ENCODE assay signal across 1 cellular context in genomic region chr19:17555929-17556813, GRCh38.
TF ChIP-seq lines count a peak whose summit lies in the region.

No MANE protein-coding gene starts in this region.

TF ChIP-seq in K562, 482 proteins besides CTCF, POLR2A, EP300 and RAD21 (continued from another document and continues in another):
- TF ChIP-seq, protein P1, sequence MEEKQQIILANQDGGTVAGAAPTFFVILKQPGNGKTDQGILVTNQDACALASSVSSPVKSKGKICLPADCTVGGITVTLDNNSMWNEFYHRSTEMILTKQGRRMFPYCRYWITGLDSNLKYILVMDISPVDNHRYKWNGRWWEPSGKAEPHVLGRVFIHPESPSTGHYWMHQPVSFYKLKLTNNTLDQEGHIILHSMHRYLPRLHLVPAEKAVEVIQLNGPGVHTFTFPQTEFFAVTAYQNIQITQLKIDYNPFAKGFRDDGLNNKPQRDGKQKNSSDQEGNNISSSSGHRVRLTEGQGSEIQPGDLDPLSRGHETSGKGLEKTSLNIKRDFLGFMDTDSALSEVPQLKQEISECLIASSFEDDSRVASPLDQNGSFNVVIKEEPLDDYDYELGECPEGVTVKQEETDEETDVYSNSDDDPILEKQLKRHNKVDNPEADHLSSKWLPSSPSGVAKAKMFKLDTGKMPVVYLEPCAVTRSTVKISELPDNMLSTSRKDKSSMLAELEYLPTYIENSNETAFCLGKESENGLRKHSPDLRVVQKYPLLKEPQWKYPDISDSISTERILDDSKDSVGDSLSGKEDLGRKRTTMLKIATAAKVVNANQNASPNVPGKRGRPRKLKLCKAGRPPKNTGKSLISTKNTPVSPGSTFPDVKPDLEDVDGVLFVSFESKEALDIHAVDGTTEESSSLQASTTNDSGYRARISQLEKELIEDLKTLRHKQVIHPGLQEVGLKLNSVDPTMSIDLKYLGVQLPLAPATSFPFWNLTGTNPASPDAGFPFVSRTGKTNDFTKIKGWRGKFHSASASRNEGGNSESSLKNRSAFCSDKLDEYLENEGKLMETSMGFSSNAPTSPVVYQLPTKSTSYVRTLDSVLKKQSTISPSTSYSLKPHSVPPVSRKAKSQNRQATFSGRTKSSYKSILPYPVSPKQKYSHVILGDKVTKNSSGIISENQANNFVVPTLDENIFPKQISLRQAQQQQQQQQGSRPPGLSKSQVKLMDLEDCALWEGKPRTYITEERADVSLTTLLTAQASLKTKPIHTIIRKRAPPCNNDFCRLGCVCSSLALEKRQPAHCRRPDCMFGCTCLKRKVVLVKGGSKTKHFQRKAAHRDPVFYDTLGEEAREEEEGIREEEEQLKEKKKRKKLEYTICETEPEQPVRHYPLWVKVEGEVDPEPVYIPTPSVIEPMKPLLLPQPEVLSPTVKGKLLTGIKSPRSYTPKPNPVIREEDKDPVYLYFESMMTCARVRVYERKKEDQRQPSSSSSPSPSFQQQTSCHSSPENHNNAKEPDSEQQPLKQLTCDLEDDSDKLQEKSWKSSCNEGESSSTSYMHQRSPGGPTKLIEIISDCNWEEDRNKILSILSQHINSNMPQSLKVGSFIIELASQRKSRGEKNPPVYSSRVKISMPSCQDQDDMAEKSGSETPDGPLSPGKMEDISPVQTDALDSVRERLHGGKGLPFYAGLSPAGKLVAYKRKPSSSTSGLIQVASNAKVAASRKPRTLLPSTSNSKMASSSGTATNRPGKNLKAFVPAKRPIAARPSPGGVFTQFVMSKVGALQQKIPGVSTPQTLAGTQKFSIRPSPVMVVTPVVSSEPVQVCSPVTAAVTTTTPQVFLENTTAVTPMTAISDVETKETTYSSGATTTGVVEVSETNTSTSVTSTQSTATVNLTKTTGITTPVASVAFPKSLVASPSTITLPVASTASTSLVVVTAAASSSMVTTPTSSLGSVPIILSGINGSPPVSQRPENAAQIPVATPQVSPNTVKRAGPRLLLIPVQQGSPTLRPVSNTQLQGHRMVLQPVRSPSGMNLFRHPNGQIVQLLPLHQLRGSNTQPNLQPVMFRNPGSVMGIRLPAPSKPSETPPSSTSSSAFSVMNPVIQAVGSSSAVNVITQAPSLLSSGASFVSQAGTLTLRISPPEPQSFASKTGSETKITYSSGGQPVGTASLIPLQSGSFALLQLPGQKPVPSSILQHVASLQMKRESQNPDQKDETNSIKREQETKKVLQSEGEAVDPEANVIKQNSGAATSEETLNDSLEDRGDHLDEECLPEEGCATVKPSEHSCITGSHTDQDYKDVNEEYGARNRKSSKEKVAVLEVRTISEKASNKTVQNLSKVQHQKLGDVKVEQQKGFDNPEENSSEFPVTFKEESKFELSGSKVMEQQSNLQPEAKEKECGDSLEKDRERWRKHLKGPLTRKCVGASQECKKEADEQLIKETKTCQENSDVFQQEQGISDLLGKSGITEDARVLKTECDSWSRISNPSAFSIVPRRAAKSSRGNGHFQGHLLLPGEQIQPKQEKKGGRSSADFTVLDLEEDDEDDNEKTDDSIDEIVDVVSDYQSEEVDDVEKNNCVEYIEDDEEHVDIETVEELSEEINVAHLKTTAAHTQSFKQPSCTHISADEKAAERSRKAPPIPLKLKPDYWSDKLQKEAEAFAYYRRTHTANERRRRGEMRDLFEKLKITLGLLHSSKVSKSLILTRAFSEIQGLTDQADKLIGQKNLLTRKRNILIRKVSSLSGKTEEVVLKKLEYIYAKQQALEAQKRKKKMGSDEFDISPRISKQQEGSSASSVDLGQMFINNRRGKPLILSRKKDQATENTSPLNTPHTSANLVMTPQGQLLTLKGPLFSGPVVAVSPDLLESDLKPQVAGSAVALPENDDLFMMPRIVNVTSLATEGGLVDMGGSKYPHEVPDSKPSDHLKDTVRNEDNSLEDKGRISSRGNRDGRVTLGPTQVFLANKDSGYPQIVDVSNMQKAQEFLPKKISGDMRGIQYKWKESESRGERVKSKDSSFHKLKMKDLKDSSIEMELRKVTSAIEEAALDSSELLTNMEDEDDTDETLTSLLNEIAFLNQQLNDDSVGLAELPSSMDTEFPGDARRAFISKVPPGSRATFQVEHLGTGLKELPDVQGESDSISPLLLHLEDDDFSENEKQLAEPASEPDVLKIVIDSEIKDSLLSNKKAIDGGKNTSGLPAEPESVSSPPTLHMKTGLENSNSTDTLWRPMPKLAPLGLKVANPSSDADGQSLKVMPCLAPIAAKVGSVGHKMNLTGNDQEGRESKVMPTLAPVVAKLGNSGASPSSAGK (IDR thresholded peaks at IDR 0.05), result peak; percentile 30; the same call in 1 of the 2 replicates
- TF ChIP-seq MNT (conservative IDR thresholded peaks at IDR 0.05), result peak; percentile 57 to 74
- TF ChIP-seq RBFOX2 (IDR thresholded peaks at IDR 0.05; ENCODE audit: low read depth, low read length), result peak; percentile 80
- TF ChIP-seq NR1H2 (CRISPR knock-in tag; IDR thresholded peaks at IDR 0.05), result peak; percentile 87; the same call in 1 of the 2 replicates
- TF ChIP-seq JUND (IDR thresholded peaks at IDR 0.05; ENCODE audit: borderline replicate concordance, low read depth, low read length), result peak; percentile 5; the same call in 1 of the 2 replicates
- no peak for TF ChIP-seq JUND (tag; IDR thresholded peaks at IDR 0.05; ENCODE audit: borderline replicate concordance, low read depth, low read length)
- TF ChIP-seq E2F4 (CRISPR knock-in tag; IDR thresholded peaks at IDR 0.05; ENCODE audit: low read depth), result peak; percentile 60; the same call in 1 of the 2 replicates
- TF ChIP-seq TBP (optimal IDR thresholded peaks at IDR 0.05; ENCODE audit: low read depth, low read length), result peak; percentile 20
- TF ChIP-seq CHD1 (IDR thresholded peaks at IDR 0.05; ENCODE audit: low read length), result peak; percentile 85
- TF ChIP-seq NR3C1 (CRISPR knock-in tag; IDR thresholded peaks at IDR 0.05), result 0 out of 2 replicates have a peak, but pooled peaks have one; percentile 37
- TF ChIP-seq, protein P2, sequence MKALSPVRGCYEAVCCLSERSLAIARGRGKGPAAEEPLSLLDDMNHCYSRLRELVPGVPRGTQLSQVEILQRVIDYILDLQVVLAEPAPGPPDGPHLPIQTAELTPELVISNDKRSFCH (CRISPR knock-in tag; IDR thresholded peaks at IDR 0.05), result no peak
- TF ChIP-seq, protein P2 (tag; IDR thresholded peaks at IDR 0.05), result peak; percentile 13; the same call in 1 of the 2 replicates
- TF ChIP-seq NFIC (IDR thresholded peaks at IDR 0.05), result 0 out of 2 replicates have a peak, but pooled peaks have one; percentile 13
- TF ChIP-seq NRF1 (conservative IDR thresholded peaks at IDR 0.05 in 1 of 2, IDR thresholded peaks at IDR 0.05 in 1 of 2), result peak; percentile 72 to 80
- TF ChIP-seq, protein P3, sequence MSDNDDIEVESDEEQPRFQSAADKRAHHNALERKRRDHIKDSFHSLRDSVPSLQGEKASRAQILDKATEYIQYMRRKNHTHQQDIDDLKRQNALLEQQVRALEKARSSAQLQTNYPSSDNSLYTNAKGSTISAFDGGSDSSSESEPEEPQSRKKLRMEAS (CRISPR knock-in tag; IDR thresholded peaks at IDR 0.05), result peak; percentile 68
- peak; percentile 26 for TF ChIP-seq FIP1L1 (IDR thresholded peaks at IDR 0.05; ENCODE audit: low read depth, low read length, poor library complexity, severe bottlenecking)
- TF ChIP-seq MXI1 (IDR thresholded peaks at IDR 0.05; ENCODE audit: low read depth, low read length), result no peak
- TF ChIP-seq MTA1 (IDR thresholded peaks at IDR 0.05; ENCODE audit: borderline replicate concordance), result 0 out of 2 replicates have a peak, but pooled peaks have one; percentile 39
- TF ChIP-seq POLR2G (IDR thresholded peaks at IDR 0.05; ENCODE audit: low read depth, low read length), result peak; percentile 77
- 0 out of 2 replicates have a peak, but pooled peaks have one; percentile 40 for TF ChIP-seq SMARCE1 (IDR thresholded peaks at IDR 0.05)
- TF ChIP-seq SUPT5H (IDR thresholded peaks at IDR 0.05), result peak; percentile 50
- 0 out of 2 replicates have a peak, but pooled peaks have one; percentile 7 for TF ChIP-seq ZNF24 (IDR thresholded peaks at IDR 0.05)
- TF ChIP-seq, protein P4, sequence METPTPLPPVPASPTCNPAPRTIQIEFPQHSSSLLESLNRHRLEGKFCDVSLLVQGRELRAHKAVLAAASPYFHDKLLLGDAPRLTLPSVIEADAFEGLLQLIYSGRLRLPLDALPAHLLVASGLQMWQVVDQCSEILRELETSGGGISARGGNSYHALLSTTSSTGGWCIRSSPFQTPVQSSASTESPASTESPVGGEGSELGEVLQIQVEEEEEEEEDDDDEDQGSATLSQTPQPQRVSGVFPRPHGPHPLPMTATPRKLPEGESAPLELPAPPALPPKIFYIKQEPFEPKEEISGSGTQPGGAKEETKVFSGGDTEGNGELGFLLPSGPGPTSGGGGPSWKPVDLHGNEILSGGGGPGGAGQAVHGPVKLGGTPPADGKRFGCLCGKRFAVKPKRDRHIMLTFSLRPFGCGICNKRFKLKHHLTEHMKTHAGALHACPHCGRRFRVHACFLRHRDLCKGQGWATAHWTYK (CRISPR knock-in tag; IDR thresholded peaks at IDR 0.05), result 0 out of 2 replicates have a peak, but pooled peaks have one; percentile 48
- TF ChIP-seq TCF7 (IDR thresholded peaks at IDR 0.05; ENCODE audit: borderline replicate concordance), result peak; percentile 54; the same call in 1 of the 2 replicates
- TF ChIP-seq TGIF2 (CRISPR knock-in tag; IDR thresholded peaks at IDR 0.05), result peak; percentile 34; the same call in 1 of the 2 replicates
- no peak for TF ChIP-seq TFAM (CRISPR knock-in tag; conservative IDR thresholded peaks at IDR 0.05)
- no peak for TF ChIP-seq MYC (IDR thresholded peaks at IDR 0.05; ENCODE audit: low read depth, low read length)
- TF ChIP-seq MYC (CRISPR knock-in tag; IDR thresholded peaks at IDR 0.05; ENCODE audit: borderline replicate concordance, low read depth), result peak; percentile 43; the same call in 1 of the 2 replicates
- TF ChIP-seq RB1 (IDR thresholded peaks at IDR 0.05; ENCODE audit: low read depth), result 0 out of 2 replicates have a peak, but pooled peaks have one; percentile 8
- no peak for TF ChIP-seq PML (IDR thresholded peaks at IDR 0.05; ENCODE audit: low read length)
- 0 out of 2 replicates have a peak, but pooled peaks have one; percentile 15 for TF ChIP-seq ERF (CRISPR knock-in tag; IDR thresholded peaks at IDR 0.05)
- peak; percentile 95 for TF ChIP-seq SAFB (IDR thresholded peaks at IDR 0.05; ENCODE audit: borderline replicate concordance, low read depth, low read length)
- TF ChIP-seq ZC3H8 (IDR thresholded peaks at IDR 0.05), result no peak
- TF ChIP-seq, protein P5, sequence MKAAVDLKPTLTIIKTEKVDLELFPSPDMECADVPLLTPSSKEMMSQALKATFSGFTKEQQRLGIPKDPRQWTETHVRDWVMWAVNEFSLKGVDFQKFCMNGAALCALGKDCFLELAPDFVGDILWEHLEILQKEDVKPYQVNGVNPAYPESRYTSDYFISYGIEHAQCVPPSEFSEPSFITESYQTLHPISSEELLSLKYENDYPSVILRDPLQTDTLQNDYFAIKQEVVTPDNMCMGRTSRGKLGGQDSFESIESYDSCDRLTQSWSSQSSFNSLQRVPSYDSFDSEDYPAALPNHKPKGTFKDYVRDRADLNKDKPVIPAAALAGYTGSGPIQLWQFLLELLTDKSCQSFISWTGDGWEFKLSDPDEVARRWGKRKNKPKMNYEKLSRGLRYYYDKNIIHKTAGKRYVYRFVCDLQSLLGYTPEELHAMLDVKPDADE (conservative IDR thresholded peaks at IDR 0.05; ENCODE audit: control insufficient read depth, low read depth, low read length), result peak; percentile 23; the same call in 1 of the 2 replicates
- 0 out of 2 replicates have a peak, but pooled peaks have one; percentile 15 for TF ChIP-seq CTBP1 (IDR thresholded peaks at IDR 0.05; ENCODE audit: borderline replicate concordance)
- TF ChIP-seq MAZ (CRISPR knock-in tag; conservative IDR thresholded peaks at IDR 0.05 in 1 of 2, IDR thresholded peaks at IDR 0.05 in 1 of 2), result peak in 1 of 2 experiments; percentile 23; a peak in 2 of 4 replicates
- TF ChIP-seq, protein P6, sequence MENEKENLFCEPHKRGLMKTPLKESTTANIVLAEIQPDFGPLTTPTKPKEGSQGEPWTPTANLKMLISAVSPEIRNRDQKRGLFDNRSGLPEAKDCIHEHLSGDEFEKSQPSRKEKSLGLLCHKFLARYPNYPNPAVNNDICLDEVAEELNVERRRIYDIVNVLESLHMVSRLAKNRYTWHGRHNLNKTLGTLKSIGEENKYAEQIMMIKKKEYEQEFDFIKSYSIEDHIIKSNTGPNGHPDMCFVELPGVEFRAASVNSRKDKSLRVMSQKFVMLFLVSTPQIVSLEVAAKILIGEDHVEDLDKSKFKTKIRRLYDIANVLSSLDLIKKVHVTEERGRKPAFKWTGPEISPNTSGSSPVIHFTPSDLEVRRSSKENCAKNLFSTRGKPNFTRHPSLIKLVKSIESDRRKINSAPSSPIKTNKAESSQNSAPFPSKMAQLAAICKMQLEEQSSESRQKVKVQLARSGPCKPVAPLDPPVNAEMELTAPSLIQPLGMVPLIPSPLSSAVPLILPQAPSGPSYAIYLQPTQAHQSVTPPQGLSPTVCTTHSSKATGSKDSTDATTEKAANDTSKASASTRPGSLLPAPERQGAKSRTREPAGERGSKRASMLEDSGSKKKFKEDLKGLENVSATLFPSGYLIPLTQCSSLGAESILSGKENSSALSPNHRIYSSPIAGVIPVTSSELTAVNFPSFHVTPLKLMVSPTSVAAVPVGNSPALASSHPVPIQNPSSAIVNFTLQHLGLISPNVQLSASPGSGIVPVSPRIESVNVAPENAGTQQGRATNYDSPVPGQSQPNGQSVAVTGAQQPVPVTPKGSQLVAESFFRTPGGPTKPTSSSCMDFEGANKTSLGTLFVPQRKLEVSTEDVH (IDR thresholded peaks at IDR 0.05; ENCODE audit: low read depth, partially characterized antibody), result peak; percentile 33
